Comparison of ENCODE assay signal across 1 cellular context in the genomic region with DNA sequence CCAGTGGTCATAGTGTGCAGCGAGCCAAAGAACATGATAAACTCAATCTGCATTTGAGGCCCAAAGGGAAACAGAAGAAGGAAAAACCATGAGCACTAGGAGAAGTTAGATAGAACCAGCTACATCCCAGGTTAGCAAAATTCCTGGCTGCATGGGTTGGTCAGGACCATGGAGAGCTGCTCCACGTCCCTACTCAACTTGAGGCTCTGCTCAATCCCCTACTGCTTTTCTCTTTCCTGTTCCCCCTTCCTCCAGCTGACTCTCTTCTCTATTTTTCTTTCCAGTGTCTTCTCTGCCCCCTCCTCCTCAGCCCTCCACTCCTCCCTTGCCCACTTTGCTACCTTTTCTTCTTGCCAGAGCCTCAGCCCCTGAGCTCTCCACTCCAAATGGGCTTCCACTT.
TF ChIP-seq lines count a peak whose summit lies in the region.

No MANE protein-coding gene starts in this region.

TF ChIP-seq in GM12878, 131 proteins besides CTCF, POLR2A, EP300 and RAD21 (continued from another document):
- TF ChIP-seq, protein P1, sequence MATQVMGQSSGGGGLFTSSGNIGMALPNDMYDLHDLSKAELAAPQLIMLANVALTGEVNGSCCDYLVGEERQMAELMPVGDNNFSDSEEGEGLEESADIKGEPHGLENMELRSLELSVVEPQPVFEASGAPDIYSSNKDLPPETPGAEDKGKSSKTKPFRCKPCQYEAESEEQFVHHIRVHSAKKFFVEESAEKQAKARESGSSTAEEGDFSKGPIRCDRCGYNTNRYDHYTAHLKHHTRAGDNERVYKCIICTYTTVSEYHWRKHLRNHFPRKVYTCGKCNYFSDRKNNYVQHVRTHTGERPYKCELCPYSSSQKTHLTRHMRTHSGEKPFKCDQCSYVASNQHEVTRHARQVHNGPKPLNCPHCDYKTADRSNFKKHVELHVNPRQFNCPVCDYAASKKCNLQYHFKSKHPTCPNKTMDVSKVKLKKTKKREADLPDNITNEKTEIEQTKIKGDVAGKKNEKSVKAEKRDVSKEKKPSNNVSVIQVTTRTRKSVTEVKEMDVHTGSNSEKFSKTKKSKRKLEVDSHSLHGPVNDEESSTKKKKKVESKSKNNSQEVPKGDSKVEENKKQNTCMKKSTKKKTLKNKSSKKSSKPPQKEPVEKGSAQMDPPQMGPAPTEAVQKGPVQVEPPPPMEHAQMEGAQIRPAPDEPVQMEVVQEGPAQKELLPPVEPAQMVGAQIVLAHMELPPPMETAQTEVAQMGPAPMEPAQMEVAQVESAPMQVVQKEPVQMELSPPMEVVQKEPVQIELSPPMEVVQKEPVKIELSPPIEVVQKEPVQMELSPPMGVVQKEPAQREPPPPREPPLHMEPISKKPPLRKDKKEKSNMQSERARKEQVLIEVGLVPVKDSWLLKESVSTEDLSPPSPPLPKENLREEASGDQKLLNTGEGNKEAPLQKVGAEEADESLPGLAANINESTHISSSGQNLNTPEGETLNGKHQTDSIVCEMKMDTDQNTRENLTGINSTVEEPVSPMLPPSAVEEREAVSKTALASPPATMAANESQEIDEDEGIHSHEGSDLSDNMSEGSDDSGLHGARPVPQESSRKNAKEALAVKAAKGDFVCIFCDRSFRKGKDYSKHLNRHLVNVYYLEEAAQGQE (IDR thresholded peaks at IDR 0.05; ENCODE audit: low read depth, low read length): peak; percentile 98
